Comparison of ENCODE assay signal across 1 cellular context in the genomic region with DNA sequence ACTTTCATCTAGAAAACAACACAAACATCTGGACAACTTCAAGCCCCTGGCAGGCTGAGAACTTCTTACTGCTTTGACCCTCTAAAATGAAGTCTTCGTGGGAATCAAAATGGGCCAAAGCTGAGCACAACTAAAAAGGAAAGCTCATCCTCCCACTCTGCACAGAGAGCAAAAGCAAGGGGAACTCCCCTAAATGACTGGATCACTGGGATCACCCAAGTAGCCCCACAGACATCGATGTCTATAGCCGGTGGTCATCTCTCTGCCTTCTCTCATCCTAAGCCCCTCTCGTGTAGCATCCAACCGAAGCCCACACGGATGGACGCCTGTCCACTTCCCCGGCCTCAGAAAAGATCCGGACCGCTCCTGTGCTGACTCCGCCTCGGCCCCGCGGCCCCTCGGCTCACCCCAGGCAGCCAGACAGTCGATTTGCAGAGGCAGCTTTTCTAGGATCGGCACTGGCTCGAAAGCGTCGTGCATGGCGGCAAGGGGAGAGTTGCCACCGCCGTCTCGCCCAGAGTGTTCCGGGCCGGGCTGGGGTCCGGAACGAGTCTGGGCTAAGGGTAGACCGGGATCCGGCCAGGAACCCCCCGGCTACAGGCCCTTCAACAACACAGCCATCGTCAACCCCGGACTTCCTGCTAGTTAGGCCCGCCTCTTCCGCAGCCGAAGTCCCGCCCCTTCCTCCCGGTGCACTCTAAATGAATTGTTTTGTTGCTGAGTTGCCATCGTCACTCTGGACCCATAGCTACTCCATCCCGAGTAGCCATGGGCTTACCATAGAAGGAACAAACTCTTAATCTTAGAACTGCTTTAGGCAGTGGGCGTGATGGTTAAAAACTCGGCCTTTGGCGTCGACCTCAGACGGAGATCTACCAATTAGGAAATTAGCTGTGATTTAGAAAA.
TF ChIP-seq lines count a peak whose summit lies in the region.

A gene with protein sequence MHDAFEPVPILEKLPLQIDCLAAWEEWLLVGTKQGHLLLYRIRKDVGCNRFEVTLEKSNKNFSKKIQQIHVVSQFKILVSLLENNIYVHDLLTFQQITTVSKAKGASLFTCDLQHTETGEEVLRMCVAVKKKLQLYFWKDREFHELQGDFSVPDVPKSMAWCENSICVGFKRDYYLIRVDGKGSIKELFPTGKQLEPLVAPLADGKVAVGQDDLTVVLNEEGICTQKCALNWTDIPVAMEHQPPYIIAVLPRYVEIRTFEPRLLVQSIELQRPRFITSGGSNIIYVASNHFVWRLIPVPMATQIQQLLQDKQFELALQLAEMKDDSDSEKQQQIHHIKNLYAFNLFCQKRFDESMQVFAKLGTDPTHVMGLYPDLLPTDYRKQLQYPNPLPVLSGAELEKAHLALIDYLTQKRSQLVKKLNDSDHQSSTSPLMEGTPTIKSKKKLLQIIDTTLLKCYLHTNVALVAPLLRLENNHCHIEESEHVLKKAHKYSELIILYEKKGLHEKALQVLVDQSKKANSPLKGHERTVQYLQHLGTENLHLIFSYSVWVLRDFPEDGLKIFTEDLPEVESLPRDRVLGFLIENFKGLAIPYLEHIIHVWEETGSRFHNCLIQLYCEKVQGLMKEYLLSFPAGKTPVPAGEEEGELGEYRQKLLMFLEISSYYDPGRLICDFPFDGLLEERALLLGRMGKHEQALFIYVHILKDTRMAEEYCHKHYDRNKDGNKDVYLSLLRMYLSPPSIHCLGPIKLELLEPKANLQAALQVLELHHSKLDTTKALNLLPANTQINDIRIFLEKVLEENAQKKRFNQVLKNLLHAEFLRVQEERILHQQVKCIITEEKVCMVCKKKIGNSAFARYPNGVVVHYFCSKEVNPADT (minus strand): TSS at position 631 of the 906 bp plus-strand sequence. CDS start 151 bp downstream, at position 480.

TF ChIP-seq in K562, 482 proteins besides CTCF, POLR2A, EP300 and RAD21 (continued from another document and continues in another):
- TF ChIP-seq, protein P1, sequence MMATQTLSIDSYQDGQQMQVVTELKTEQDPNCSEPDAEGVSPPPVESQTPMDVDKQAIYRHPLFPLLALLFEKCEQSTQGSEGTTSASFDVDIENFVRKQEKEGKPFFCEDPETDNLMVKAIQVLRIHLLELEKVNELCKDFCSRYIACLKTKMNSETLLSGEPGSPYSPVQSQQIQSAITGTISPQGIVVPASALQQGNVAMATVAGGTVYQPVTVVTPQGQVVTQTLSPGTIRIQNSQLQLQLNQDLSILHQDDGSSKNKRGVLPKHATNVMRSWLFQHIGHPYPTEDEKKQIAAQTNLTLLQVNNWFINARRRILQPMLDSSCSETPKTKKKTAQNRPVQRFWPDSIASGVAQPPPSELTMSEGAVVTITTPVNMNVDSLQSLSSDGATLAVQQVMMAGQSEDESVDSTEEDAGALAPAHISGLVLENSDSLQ (IDR thresholded peaks at IDR 0.05): peak; percentile 55
- TF ChIP-seq ZNF24 (IDR thresholded peaks at IDR 0.05) (no peak), SIX5 (IDR thresholded peaks at IDR 0.05; ENCODE audit: borderline replicate concordance in 1 of 2, insufficient read depth in 1 of 2, low read depth in 1 of 2, low read length in 2 of 2) (no peak), MEF2D (tag; conservative IDR thresholded peaks at IDR 0.05; ENCODE audit: low read depth) (no peak), NCOA2 (IDR thresholded peaks at IDR 0.05; ENCODE audit: partially characterized antibody in 2 of 2) (no peak), RBM14 (IDR thresholded peaks at IDR 0.05; ENCODE audit: borderline replicate concordance, insufficient read depth, low read depth, low read length) (no peak), DDX20 (tag; IDR thresholded peaks at IDR 0.05; ENCODE audit: low read depth) (no peak), FUS (optimal IDR thresholded peaks at IDR 0.05; ENCODE audit: low read depth, low read length) (no peak), LEF1 (IDR thresholded peaks at IDR 0.05) (no peak), SIN3B (IDR thresholded peaks at IDR 0.05; ENCODE audit: low read depth) (peak; percentile 73; the same call in 1 of the 2 replicates), MBD2 (IDR thresholded peaks at IDR 0.05; ENCODE audit: borderline replicate concordance, low read depth) (peak; percentile 23; the same call in 1 of the 2 replicates), NEUROD1 (IDR thresholded peaks at IDR 0.05; ENCODE audit: borderline replicate concordance, low read depth, low read length, partially characterized antibody) (no peak), RBBP5 (IDR thresholded peaks at IDR 0.05; ENCODE audit: borderline replicate concordance, insufficient read depth, low read length, poor library complexity, severe bottlenecking) (peak; percentile 96), ZNF830 (CRISPR knock-in tag; IDR thresholded peaks at IDR 0.05) (0 out of 2 replicates have a peak, but pooled peaks have one; percentile 64), LARP7 (IDR thresholded peaks at IDR 0.05) (no peak), HDAC2 (IDR thresholded peaks at IDR 0.05) (peak; percentile 49; the same call in 1 of the 2 replicates), E2F3 (CRISPR knock-in tag; IDR thresholded peaks at IDR 0.05) (no peak), ZFP36 (IDR thresholded peaks at IDR 0.05; ENCODE audit: low read depth, low read length, partially characterized antibody) (no peak), ATF7 (IDR thresholded peaks at IDR 0.05) (peak; percentile 40; the same call in 1 of the 2 replicates), SMARCA5 (IDR thresholded peaks at IDR 0.05) (no peak), ETV5 (CRISPR knock-in tag; IDR thresholded peaks at IDR 0.05; ENCODE audit: low read depth) (no peak), CREB1 (IDR thresholded peaks at IDR 0.05) (no peak), CREB1 (CRISPR knock-in tag; IDR thresholded peaks at IDR 0.05) (no peak), ETS2 (tag; IDR thresholded peaks at IDR 0.05; ENCODE audit: borderline replicate concordance, poor library complexity, severe bottlenecking) (no peak), MYNN (IDR thresholded peaks at IDR 0.05) (no peak), MYNN (CRISPR knock-in tag; IDR thresholded peaks at IDR 0.05) (no peak), ZNF699 (CRISPR knock-in tag; IDR thresholded peaks at IDR 0.05; ENCODE audit: insufficient replicate concordance) (no peak), SREBF1 (IDR thresholded peaks at IDR 0.05; ENCODE audit: borderline replicate concordance, low read depth, low read length) (no peak), KLF13 (tag; IDR thresholded peaks at IDR 0.05; ENCODE audit: borderline replicate concordance, low read depth) (no peak), BMI1 (IDR thresholded peaks at IDR 0.05; ENCODE audit: low read length) (no peak; the same call in 1 of the 2 replicates), ZNF717 (CRISPR knock-in tag; IDR thresholded peaks at IDR 0.05) (no peak), RFX7 (CRISPR knock-in tag; IDR thresholded peaks at IDR 0.05) (no peak), MYC (IDR thresholded peaks at IDR 0.05; ENCODE audit: low read depth, low read length) (no peak), MYC (CRISPR knock-in tag; IDR thresholded peaks at IDR 0.05; ENCODE audit: borderline replicate concordance, low read depth) (no peak), TRIM24 (IDR thresholded peaks at IDR 0.05) (no peak), MEF2A (IDR thresholded peaks at IDR 0.05; ENCODE audit: control insufficient read depth, low read depth, low read length) (no peak), IRF2 (CRISPR knock-in tag; IDR thresholded peaks at IDR 0.05) (no peak), ZNF778 (CRISPR knock-in tag; IDR thresholded peaks at IDR 0.05) (no peak), NFIC (IDR thresholded peaks at IDR 0.05) (no peak), RCOR1 (IDR thresholded peaks at IDR 0.05; ENCODE audit: borderline replicate concordance in 1 of 2, low read depth in 2 of 2, low read length in 2 of 2) (no peak), ELF1 (tag; IDR thresholded peaks at IDR 0.05) (peak; percentile 80), ESRRA (IDR thresholded peaks at IDR 0.05; ENCODE audit: borderline replicate concordance, low read depth) (no peak), PTBP1 (IDR thresholded peaks at IDR 0.05; ENCODE audit: low read depth, low read length) (no peak)
- TF ChIP-seq, protein P2, sequence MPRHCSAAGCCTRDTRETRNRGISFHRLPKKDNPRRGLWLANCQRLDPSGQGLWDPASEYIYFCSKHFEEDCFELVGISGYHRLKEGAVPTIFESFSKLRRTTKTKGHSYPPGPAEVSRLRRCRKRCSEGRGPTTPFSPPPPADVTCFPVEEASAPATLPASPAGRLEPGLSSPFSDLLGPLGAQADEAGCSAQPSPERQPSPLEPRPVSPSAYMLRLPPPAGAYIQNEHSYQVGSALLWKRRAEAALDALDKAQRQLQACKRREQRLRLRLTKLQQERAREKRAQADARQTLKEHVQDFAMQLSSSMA (CRISPR knock-in tag; IDR thresholded peaks at IDR 0.05): no peak
- TF ChIP-seq, protein P3, sequence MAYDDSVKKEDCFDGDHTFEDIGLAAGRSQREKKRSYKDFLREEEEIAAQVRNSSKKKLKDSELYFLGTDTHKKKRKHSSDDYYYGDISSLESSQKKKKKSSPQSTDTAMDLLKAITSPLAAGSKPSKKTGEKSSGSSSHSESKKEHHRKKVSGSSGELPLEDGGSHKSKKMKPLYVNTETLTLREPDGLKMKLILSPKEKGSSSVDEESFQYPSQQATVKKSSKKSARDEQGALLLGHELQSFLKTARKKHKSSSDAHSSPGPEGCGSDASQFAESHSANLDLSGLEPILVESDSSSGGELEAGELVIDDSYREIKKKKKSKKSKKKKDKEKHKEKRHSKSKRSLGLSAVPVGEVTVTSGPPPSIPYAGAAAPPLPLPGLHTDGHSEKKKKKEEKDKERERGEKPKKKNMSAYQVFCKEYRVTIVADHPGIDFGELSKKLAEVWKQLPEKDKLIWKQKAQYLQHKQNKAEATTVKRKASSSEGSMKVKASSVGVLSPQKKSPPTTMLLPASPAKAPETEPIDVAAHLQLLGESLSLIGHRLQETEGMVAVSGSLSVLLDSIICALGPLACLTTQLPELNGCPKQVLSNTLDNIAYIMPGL (CRISPR knock-in tag; IDR thresholded peaks at IDR 0.05): no peak
- TF ChIP-seq, protein P4, sequence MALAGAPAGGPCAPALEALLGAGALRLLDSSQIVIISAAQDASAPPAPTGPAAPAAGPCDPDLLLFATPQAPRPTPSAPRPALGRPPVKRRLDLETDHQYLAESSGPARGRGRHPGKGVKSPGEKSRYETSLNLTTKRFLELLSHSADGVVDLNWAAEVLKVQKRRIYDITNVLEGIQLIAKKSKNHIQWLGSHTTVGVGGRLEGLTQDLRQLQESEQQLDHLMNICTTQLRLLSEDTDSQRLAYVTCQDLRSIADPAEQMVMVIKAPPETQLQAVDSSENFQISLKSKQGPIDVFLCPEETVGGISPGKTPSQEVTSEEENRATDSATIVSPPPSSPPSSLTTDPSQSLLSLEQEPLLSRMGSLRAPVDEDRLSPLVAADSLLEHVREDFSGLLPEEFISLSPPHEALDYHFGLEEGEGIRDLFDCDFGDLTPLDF (CRISPR knock-in tag; IDR thresholded peaks at IDR 0.05): no peak
- TF ChIP-seq, protein P5, sequence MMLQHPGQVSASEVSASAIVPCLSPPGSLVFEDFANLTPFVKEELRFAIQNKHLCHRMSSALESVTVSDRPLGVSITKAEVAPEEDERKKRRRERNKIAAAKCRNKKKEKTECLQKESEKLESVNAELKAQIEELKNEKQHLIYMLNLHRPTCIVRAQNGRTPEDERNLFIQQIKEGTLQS (IDR thresholded peaks at IDR 0.05): no peak
- TF ChIP-seq, protein P5 (CRISPR knock-in tag; conservative IDR thresholded peaks at IDR 0.05): no peak
- TF ChIP-seq, protein P6, sequence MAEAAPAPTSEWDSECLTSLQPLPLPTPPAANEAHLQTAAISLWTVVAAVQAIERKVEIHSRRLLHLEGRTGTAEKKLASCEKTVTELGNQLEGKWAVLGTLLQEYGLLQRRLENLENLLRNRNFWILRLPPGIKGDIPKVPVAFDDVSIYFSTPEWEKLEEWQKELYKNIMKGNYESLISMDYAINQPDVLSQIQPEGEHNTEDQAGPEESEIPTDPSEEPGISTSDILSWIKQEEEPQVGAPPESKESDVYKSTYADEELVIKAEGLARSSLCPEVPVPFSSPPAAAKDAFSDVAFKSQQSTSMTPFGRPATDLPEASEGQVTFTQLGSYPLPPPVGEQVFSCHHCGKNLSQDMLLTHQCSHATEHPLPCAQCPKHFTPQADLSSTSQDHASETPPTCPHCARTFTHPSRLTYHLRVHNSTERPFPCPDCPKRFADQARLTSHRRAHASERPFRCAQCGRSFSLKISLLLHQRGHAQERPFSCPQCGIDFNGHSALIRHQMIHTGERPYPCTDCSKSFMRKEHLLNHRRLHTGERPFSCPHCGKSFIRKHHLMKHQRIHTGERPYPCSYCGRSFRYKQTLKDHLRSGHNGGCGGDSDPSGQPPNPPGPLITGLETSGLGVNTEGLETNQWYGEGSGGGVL (CRISPR knock-in tag; IDR thresholded peaks at IDR 0.05): no peak
- TF ChIP-seq, protein P7, sequence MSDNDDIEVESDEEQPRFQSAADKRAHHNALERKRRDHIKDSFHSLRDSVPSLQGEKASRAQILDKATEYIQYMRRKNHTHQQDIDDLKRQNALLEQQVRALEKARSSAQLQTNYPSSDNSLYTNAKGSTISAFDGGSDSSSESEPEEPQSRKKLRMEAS (CRISPR knock-in tag; IDR thresholded peaks at IDR 0.05): no peak
- TF ChIP-seq, protein P8, sequence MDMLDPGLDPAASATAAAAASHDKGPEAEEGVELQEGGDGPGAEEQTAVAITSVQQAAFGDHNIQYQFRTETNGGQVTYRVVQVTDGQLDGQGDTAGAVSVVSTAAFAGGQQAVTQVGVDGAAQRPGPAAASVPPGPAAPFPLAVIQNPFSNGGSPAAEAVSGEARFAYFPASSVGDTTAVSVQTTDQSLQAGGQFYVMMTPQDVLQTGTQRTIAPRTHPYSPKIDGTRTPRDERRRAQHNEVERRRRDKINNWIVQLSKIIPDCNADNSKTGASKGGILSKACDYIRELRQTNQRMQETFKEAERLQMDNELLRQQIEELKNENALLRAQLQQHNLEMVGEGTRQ (CRISPR knock-in tag; IDR thresholded peaks at IDR 0.05): no peak
- TF ChIP-seq, protein P9, sequence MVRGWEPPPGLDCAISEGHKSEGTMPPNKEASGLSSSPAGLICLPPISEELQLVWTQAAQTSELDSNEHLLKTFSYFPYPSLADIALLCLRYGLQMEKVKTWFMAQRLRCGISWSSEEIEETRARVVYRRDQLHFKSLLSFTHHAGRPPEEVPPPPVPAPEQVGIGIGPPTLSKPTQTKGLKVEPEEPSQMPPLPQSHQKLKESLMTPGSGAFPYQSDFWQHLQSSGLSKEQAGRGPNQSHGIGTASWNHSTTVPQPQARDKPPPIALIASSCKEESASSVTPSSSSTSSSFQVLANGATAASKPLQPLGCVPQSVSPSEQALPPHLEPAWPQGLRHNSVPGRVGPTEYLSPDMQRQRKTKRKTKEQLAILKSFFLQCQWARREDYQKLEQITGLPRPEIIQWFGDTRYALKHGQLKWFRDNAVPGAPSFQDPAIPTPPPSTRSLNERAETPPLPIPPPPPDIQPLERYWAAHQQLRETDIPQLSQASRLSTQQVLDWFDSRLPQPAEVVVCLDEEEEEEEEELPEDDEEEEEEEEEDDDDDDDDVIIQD (CRISPR knock-in tag; IDR thresholded peaks at IDR 0.05): no peak
